In the genomic region with DNA sequence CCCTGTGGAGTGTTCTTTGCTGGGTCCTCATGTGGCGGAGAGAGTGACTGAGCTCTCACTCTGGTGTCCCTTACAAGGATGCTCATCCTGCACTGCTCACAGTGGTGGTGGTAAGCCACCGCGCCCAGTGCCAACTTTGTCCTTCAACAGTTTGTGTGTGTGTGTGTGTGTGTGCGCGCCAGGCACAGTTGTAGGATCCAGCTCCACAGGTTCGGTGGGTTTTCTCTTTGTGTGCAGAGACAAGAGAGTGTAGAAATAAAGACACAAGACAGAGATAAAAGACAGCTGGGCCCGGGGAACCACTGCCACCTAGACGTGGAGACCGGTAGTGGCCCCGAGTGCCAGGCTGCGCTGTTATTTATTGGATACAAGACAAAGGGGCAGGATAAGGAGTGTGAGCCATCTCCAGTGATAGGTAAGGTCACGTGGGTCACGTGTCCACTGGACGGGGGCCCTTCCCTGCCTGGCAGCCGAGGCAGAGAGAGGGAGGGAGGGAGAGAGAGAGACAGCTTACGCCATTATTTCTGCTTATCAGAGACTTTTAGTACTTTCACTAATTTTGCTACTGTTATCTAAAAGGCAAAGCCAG, we compare ENCODE assay signal across 8 cellular contexts. TPM values are rescaled to one million over a fixed set of nuclear protein-coding genes. Genes with fewer than 3 reads are reported as not detected.
A peak's percentile ranks its signal among the peaks of the same experiment; 100 is the strongest.
DNase-seq lines count a peak whose midpoint lies in the region; TF ChIP-seq lines count a peak whose summit lies in the region.
"Not testable (repeated sequence)": the region's sequence is repeated elsewhere in the genome, so short reads cannot be mapped to it uniquely, and the experiment has no call there.

No MANE protein-coding gene starts in this region.

- 25 to 35% (median 32%) methylated on average over 15 to 16 of the region's 16 CpGs for WGBS in stomach, 5 donors

- H4K20me1 ChIP-seq in DOHH2 (ENCODE audit: control insufficient read depth, insufficient read depth, low read depth, low read length); Loucy (ENCODE audit: insufficient read depth, low read length, poor library complexity, severe bottlenecking); OCI-LY3 (ENCODE audit: insufficient read depth, low read length): not testable (repeated sequence)

- H2AFZ ChIP-seq in Loucy (ENCODE audit: low read length) (peak overlapping the region; percentile 94), OCI-LY3 (ENCODE audit: low read depth, low read length) (peak overlapping the region; percentile 97)

- peak; percentile 73 for TF ChIP-seq CTCF in DOHH2 (IDR thresholded peaks at IDR 0.05; ENCODE audit: low read depth, low read length, poor library complexity, severe bottlenecking)
- peak; percentile 66 for TF ChIP-seq CTCF in Loucy (conservative IDR thresholded peaks at IDR 0.05; ENCODE audit: low read length)
- peak; percentile 52 for TF ChIP-seq CTCF in OCI-LY3 (IDR thresholded peaks at IDR 0.05; ENCODE audit: low read depth, low read length)
- peak; percentile 70 for TF ChIP-seq CTCF in cardiac fibroblast (IDR thresholded peaks at IDR 0.05; ENCODE audit: low read depth, low read length)
- peak in 5 of 7 experiments; percentile 46 to 68 (median 60) for TF ChIP-seq CTCF in stomach (IDR thresholded peaks at IDR 0.05)

- not testable (repeated sequence) for H3F3A ChIP-seq in DOHH2 (ENCODE audit: control insufficient read depth, insufficient read depth); Loucy (ENCODE audit: low read depth)

- H3K79me2 ChIP-seq in DOHH2 (ENCODE audit: control insufficient read depth, low read length); Loucy (ENCODE audit: insufficient read depth, low read length); OCI-LY3 (ENCODE audit: low read length): not testable (repeated sequence)

- peak; percentile 64 to 68 for DNase-seq in activated CD4-positive, alpha-beta T cell treated with anti-CD3 and anti-CD28 coated beads, Interleukin-2, amount 50 U/mL, for 4 hours
- DNase-seq in cardiac fibroblast (ENCODE audit: low read depth in 2 of 2) (peak; percentile 71), hypothalamus (lab: John Stamatoyannopoulos, UW) (peak in 37 of 51 donors; percentile 1 to 65 (median 35)), posterior vena cava (ENCODE audit: low spot score) (peak; percentile 91), stomach (peak; percentile 69)

- peak overlapping the region; percentile 55 for H3K4me3 ChIP-seq in DOHH2 (ENCODE audit: low read length)
- peak overlapping the region; percentile 66 for H3K4me3 ChIP-seq in Loucy (ENCODE audit: low read length, poor library complexity, severe bottlenecking)
- H3K4me3 ChIP-seq in OCI-LY3 (ENCODE audit: low read length), result peak overlapping the region; percentile 67
- H3K4me3 ChIP-seq in cardiac fibroblast (replicated peaks in 1 of 2; ENCODE audit: low read depth in 2 of 2, low read length in 2 of 2), result not testable (repeated sequence)
- peak overlapping the region in 2 of 4 donors; percentile 14 to 22 for H3K4me3 ChIP-seq in stomach

- not testable (repeated sequence) for TF ChIP-seq EP300 in stomach (IDR thresholded peaks at IDR 0.05)

- H3K9ac ChIP-seq in Loucy (ENCODE audit: low read depth, low read length, poor library complexity, severe bottlenecking), result peak overlapping the region; percentile 43
- H3K9ac ChIP-seq in OCI-LY3 (ENCODE audit: low read length), result peak overlapping the region; percentile 55

- peak overlapping the region; percentile 26; the same call in 1 of the 2 replicates for H3K27ac ChIP-seq in DOHH2 (ENCODE audit: low read depth, low read length)
- H3K27ac ChIP-seq in OCI-LY3 (ENCODE audit: low read length), result peak overlapping the region; percentile 80
- peak overlapping the region; percentile 42 to 75 (median 71) for H3K27ac ChIP-seq in stomach

- H3K9me3 ChIP-seq in DOHH2 (ENCODE audit: control insufficient read depth, insufficient read depth, low read length); Loucy (ENCODE audit: insufficient read depth, low read depth, low read length); OCI-LY3 (ENCODE audit: insufficient read depth, low read length); stomach: not testable (repeated sequence)

- H3K9me2 ChIP-seq in DOHH2 (replicated peaks; ENCODE audit: control insufficient read depth, low read length); Loucy (replicated peaks; ENCODE audit: low read depth, low read length): not testable (repeated sequence)

- intact Hi-C loops in posterior vena cava (cut with DNase I), result loop anchor here (5.0 to 10.0 kb wide), 2 partner anchors 63 to 130 kb away; partner anchors contain the start of gene AURKAIP1 (in 1 of the 2)
- intact Hi-C loops in stomach (cut with DNase I; ENCODE audit: low total_unique reads), result not testable (repeated sequence)

- H3K4me1 ChIP-seq in DOHH2 (ENCODE audit: control insufficient read depth, low read length), result peaks cover 13% of the 10 kb centered on the region
- not testable (repeated sequence) for H3K4me1 ChIP-seq in Loucy (ENCODE audit: insufficient read depth, low read length, poor library complexity, severe bottlenecking); OCI-LY3 (ENCODE audit: low read length)
- peaks cover 5 to 14% (median 11%) of the 10 kb centered on the region in 4 donors for H3K4me1 ChIP-seq in stomach

- H3K27me3 ChIP-seq in DOHH2 (ENCODE audit: control insufficient read depth, low read length); Loucy (ENCODE audit: insufficient read depth, low read length, poor library complexity, severe bottlenecking); OCI-LY3 (ENCODE audit: low read depth, low read length); stomach: not testable (repeated sequence)

- H3K4me2 ChIP-seq in DOHH2 (ENCODE audit: low read length) (peak overlapping the region; percentile 62), Loucy (ENCODE audit: low read depth, low read length, poor library complexity, severe bottlenecking) (peak overlapping the region; percentile 69), OCI-LY3 (ENCODE audit: low read length) (peak overlapping the region; percentile 82)

- not testable (repeated sequence) for H3K36me3 ChIP-seq in DOHH2 (ENCODE audit: control insufficient read depth, low read length); Loucy (ENCODE audit: insufficient read depth, low read length); OCI-LY3 (replicated peaks; ENCODE audit: low read depth, low read length); stomach

- TF ChIP-seq POLR2A in stomach (IDR thresholded peaks at IDR 0.05), result not testable (repeated sequence)

RNA-seq across cellular contexts. Expression of gene ATAD3A, which starts 7.1 kb away (rescaled TPM):
- total RNA-seq in posterior vena cava, result 10 to 100 TPM; 12.2 to 14.2 TPM
- 10 to 100 TPM; 10.6 to 92.1 (median 22.5) TPM for total RNA-seq in stomach
- polyA plus RNA-seq in stomach, result 10 to 100 TPM; 13.1 to 27.0 (median 14.9) TPM

RNA-seq across cellular contexts. Expression of gene ATAD3B, which starts 33.3 kb away (rescaled TPM):
- total RNA-seq in posterior vena cava, result 10 to 100 TPM in 1 of 2 donors, 1 to 10 TPM in 1; 8.5 to 13.1 TPM
- total RNA-seq in stomach, result 10 to 100 TPM; 15.6 to 91.5 (median 33.3) TPM
- polyA plus RNA-seq in stomach, result 10 to 100 TPM in 2 of 3 donors, 1 to 10 TPM in 1; 8.2 to 23.8 (median 18.4) TPM

RNA-seq across cellular contexts. Expression of gene TMEM240, which starts 35.6 kb away (rescaled TPM):
- total RNA-seq in posterior vena cava (1 to 10 TPM; 3.9 to 7.8 TPM), stomach (10 to 100 TPM in 1 of 5 donors, 1 to 10 TPM in 1, not detected in 3; 3.5 to 10.3 TPM)
- 1 to 10 TPM; 1.8 to 4.5 (median 2.8) TPM for polyA plus RNA-seq in stomach

RNA-seq across cellular contexts. Expression of gene ATAD3C, which starts 55.4 kb away (rescaled TPM):
- under 1 TPM; 0.14 to 0.83 TPM for total RNA-seq in posterior vena cava
- 1 to 10 TPM in 2 of 5 donors, under 1 TPM in 1, not detected in 2; 0.55 to 5.2 (median 1.3) TPM for total RNA-seq in stomach
- 1 to 10 TPM in 1 of 3 donors, under 1 TPM in 2; 0.25 to 2.3 (median 0.92) TPM for polyA plus RNA-seq in stomach

Comparison
In these comparisons a context has a peak if more than half of its experiments do, and no peak if none do; other contexts are left out.
1. H3K27ac ChIP-seq: peak in every context shown above with its lines; median percentile 80 in OCI-LY3; 71 in stomach; 26 in DOHH2.
2. DNase-seq: peak in every context shown above with its lines; median percentile 91 in posterior vena cava; 71 in cardiac fibroblast; 69 in stomach; 66 in activated CD4-positive, alpha-beta T cell treated with anti-CD3 and anti-CD28 coated beads, Interleukin-2, amount 50 U/mL, for 4 hours; 35 in hypothalamus.